In genomic region chr9:96376926-96377874, GRCh38 we compare ENCODE assay signal across 12 cellular contexts. TPM values are rescaled to one million over a fixed set of nuclear protein-coding genes. Genes with fewer than 3 reads are reported as not detected.
DNase-seq lines count a peak whose midpoint lies in the region; ATAC-seq and TF ChIP-seq lines count a peak whose summit lies in the region.
"Had no signal": no experiment of that assay in that cellular context is flagged by ENCODE, and none has a peak within 500 bp of the region (broad histone marks: within the 10 kb centered on the region; RNA-seq: fewer than 3 reads in every experiment).

No MANE protein-coding gene starts in this region.

- POLR2A ChIA-PET in Caco-2 (lab: Charles Lee) = interaction anchor here (0.8 kb wide), 1 partner anchor 73 kb away, joined by 3 read pairs; the partner anchor contains the start of gene HABP4

- intact Hi-C loops in Caco-2 (cut with micrococcal nuclease; ENCODE audit: unreplicated experiment) = loop anchor here (1.0 to 5.0 kb wide), 2 partner anchors 33 to 40 kb away; partner anchors contain the start of gene ZNF367

- H3K27ac Mint-ChIP-seq in Caco-2 (ENCODE audit: unreplicated experiment) = peak overlapping the region; percentile 84

- TF ChIP-seq CTCF in Caco-2 (IDR thresholded peaks at IDR 0.05; ENCODE audit: insufficient read depth in 1 of 2, low read depth in 1 of 2, low read length in 1 of 2, severe bottlenecking in 1 of 2, unreplicated experiment in 1 of 2) = no peak

- no peaks in the 10 kb centered on the region for H3K9me3 Mint-ChIP-seq in Caco-2 (ENCODE audit: unreplicated experiment)
- H3K9me3 Mint-ChIP-seq: activated T-cell treated with anti-CD3 and anti-CD28 coated beads, Interleukin-2, amount 50 U/mL, for 4 hours had no signal

- no TSS peak for BruUV-seq in Caco-2 (replicated peaks; lab: Mats Ljungman, UMichigan)

- H3K4me1 ChIP-seq in Caco-2 (peaks cover 35% of the 10 kb centered on the region), mucosa of rectum (ENCODE audit: control insufficient read depth in 2 of 2, insufficient read depth in 2 of 2, low read length in 2 of 2) (peaks cover 13 to 22% of the 10 kb centered on the region in 2 donors)

- no peaks in the 10 kb centered on the region for H3K27me3 Mint-ChIP-seq in Caco-2 (ENCODE audit: insufficient read depth, unreplicated experiment)

- peak; percentile 44 to 56 for DNase-seq in Caco-2
- peak; percentile 89 for DNase-seq in M059J (ENCODE audit: low read depth)
- DNase-seq in dermis blood vessel endothelial cell = peak; percentile 55
- no peak for DNase-seq in H7
- DNase-seq in UCSD-AML1 (lab: John Stamatoyannopoulos, UW; ENCODE audit: unreplicated experiment) = no peak
- DNase-seq: activated T-cell treated with anti-CD3 and anti-CD28 coated beads, Interleukin-2, amount 50 U/mL, for 4 hours; DND-41 had no signal

- no peaks in the 10 kb centered on the region for H3K9me3 ChIP-seq in Caco-2
- H3K9me3 ChIP-seq in mucosa of rectum (ENCODE audit: control insufficient read depth in 2 of 2, low read length in 2 of 2) = no peaks in the 10 kb centered on the region
- H3K9me3 ChIP-seq: neutrophil had no signal

- peaks cover 36% of the 10 kb centered on the region for H3K4me1 Mint-ChIP-seq in Caco-2 (ENCODE audit: low read depth, unreplicated experiment)

- H3K4me3 ChIP-seq in Caco-2 (ENCODE audit: low read depth, low read length) (no peak overlapping the region), mucosa of rectum (ENCODE audit: low read length in 2 of 2) (no peak overlapping the region), H7 (ENCODE audit: insufficient read depth, low read depth, low read length) (no peak overlapping the region)

- peaks cover 50% of the 10 kb centered on the region for H3K36me3 Mint-ChIP-seq in Caco-2 (ENCODE audit: insufficient read depth, unreplicated experiment)

- ATAC-seq in HG03280 (IDR thresholded peaks at IDR 0.05; ENCODE audit: unreplicated experiment) (no peak), GM21381 (IDR thresholded peaks at IDR 0.05; ENCODE audit: unreplicated experiment) (no peak)
- ATAC-seq: activated T-cell treated with anti-CD3 and anti-CD28 coated beads, Interleukin-2, amount 50 U/mL, for 4 hours; esophagus mucosa had no signal

- CTCF ChIA-PET in Caco-2 (lab: Charles Lee) = interaction anchor here (1.3 to 1.5 kb wide), 2 partner anchors 48 to 49 kb away, joined by 3 to 4 read pairs; no protein-coding TSS in a partner anchor

- no peak overlapping the region for H3K9ac ChIP-seq in mucosa of rectum (ENCODE audit: low read depth in 1 of 2, low read length in 2 of 2)

- peak overlapping the region; percentile 41 to 43 for H3K27ac ChIP-seq in mucosa of rectum (ENCODE audit: low read depth in 2 of 2, low read length in 2 of 2)
- H3K27ac ChIP-seq: neutrophil had no signal

- no peaks in the 10 kb centered on the region for H3K27me3 ChIP-seq in Caco-2 (replicated peaks; ENCODE audit: control insufficient read depth, insufficient read depth, low read length)
- no peaks in the 10 kb centered on the region for H3K27me3 ChIP-seq in mucosa of rectum (ENCODE audit: control insufficient read depth in 2 of 2, insufficient read depth in 2 of 2, low read length in 2 of 2)
- H3K27me3 ChIP-seq in H7 (ENCODE audit: control insufficient read depth, insufficient read depth, low read length) = no peaks in the 10 kb centered on the region
- H3K27me3 ChIP-seq: neutrophil had no signal

- no peaks in the 10 kb centered on the region; the same call in 1 of the 2 replicates for H3K36me3 ChIP-seq in Caco-2 (ENCODE audit: control insufficient read depth, insufficient read depth, low read length)
- H3K36me3 ChIP-seq in mucosa of rectum (ENCODE audit: control insufficient read depth in 2 of 2, insufficient read depth in 2 of 2, low read length in 2 of 2) = peaks cover 6% of the 10 kb centered on the region in 2 donors
- H3K36me3 ChIP-seq in H7 (replicated peaks; ENCODE audit: control insufficient read depth, insufficient read depth, low read length) = no peaks in the 10 kb centered on the region
- H3K36me3 ChIP-seq: neutrophil had no signal

- H3K4me3 Mint-ChIP-seq in Caco-2 (ENCODE audit: unreplicated experiment) = peak overlapping the region; percentile 48
- H3K4me3 Mint-ChIP-seq: activated T-cell treated with anti-CD3 and anti-CD28 coated beads, Interleukin-2, amount 50 U/mL, for 4 hours had no signal

RNA-seq across cellular contexts. Expression of gene SLC35D2, which starts 6.3 kb away (rescaled TPM):
- total RNA-seq in Caco-2 (2022) = 77.5 and 81.0 TPM in 2 replicates
- total RNA-seq in M059J (2014; rRNA removed; shearing (Covaris generic)) = 32.1 and 51.3 TPM in 2 replicates
- total RNA-seq in dermis blood vessel endothelial cell = 29.2 and 31.1 TPM in 2 replicates
- 10.3 and 16.1 TPM in 2 replicates for total RNA-seq in H7 (2014; rRNA removed; shearing (Covaris generic))

RNA-seq across cellular contexts. Expression of gene ZNF367, which starts 41.0 kb away (rescaled TPM):
- 9.3 and 10.0 TPM in 2 replicates for total RNA-seq in Caco-2 (2022)
- 18.5 and 28.3 TPM in 2 replicates for total RNA-seq in M059J (2014; rRNA removed; shearing (Covaris generic))
- total RNA-seq in dermis blood vessel endothelial cell = 8.0 and 12.8 TPM in 2 replicates
- total RNA-seq in H7 (2014; rRNA removed; shearing (Covaris generic)) = 10.0 and 12.3 TPM in 2 replicates

Comparison
In these comparisons a context has a peak if more than half of its experiments do, and no peak if none do; other contexts are left out.
1. DNase-seq: peak in Caco-2 (2 of 2), M059J (single experiment) and dermis blood vessel endothelial cell (single experiment); none in H7 (single experiment) and UCSD-AML1 (single experiment).